In the genomic region with DNA sequence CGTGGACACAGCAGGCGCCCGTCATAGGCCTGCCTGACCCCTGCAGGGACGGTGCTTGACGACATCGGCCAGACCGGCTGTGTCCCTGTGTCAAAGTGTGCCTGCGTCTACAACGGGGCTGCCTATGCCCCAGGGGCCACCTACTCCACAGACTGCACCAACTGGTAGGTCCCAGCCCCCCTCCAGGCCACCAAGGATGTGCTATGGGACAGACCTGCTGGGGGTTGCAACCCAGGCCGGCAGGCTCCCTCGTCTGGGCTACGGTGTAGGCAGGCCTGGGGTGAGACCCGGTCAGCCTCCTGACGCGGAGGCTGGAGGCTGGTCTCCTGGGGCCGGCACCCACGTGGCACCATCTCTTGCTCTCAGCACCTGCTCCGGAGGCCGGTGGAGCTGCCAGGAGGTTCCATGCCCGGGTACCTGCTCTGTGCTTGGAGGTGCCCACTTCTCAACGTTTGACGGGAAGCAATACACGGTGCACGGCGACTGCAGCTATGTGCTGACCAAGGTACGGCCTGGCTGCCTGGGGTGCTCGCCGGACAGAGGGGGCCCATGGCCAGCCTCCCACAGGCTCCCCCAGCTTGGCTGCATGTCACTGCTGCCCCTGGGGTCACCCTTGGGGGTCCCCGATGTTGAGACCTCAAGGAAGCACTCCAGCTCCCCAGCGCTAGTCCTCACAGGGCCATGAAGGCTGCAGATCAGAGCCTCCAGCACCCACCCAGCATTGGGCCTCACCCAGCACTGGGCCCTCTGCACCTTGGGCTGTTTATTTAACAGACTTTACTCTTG, we compare ENCODE assay signal across 32 cellular contexts. TPM values are rescaled to one million over a fixed set of nuclear protein-coding genes. Genes with fewer than 3 reads are reported as not detected.
DNase-seq lines count a peak whose midpoint lies in the region; ATAC-seq, FAIRE-seq and TF ChIP-seq lines count a peak whose summit lies in the region.
"Had no signal": no experiment of that assay in that cellular context is flagged by ENCODE, and none has a peak within 500 bp of the region (broad histone marks: within the 10 kb centered on the region; RNA-seq: fewer than 3 reads in every experiment).

No MANE protein-coding gene starts in this region.

- no peaks in the 10 kb centered on the region for H3K9me3 Mint-ChIP-seq in endodermal cell
- H3K9me3 Mint-ChIP-seq: activated B cell treated with CpG ODN at 0.5 μM for 24 hours; effector memory CD8-positive, alpha-beta T cell; immature natural killer cell had no signal

- H3K27ac ChIP-seq in endodermal cell (ENCODE audit: low read depth, low read length), result no peak overlapping the region
- H3K27ac ChIP-seq in sigmoid colon, result no peak overlapping the region
- H3K27ac ChIP-seq in small intestine (ENCODE audit: low read depth in 1 of 2, low read length in 1 of 2), result no peak overlapping the region
- H3K27ac ChIP-seq: breast epithelium, C4-2B, colonic mucosa, foreskin keratinocyte, lower lobe of right lung, skin epidermis had no signal

- H3K4me3 ChIP-seq in endodermal cell (ENCODE audit: low read length), result no peak overlapping the region
- H3K4me3 ChIP-seq in sigmoid colon, result no peak overlapping the region
- no peak overlapping the region for H3K4me3 ChIP-seq in small intestine (ENCODE audit: low read depth in 1 of 2, low read length in 2 of 2)
- H3K4me3 ChIP-seq: breast epithelium, colonic mucosa, lower lobe of right lung, skin epidermis had no signal

- FAIRE-seq in small intestine (lab: Jason Lieb, UNC), result no peak
- FAIRE-seq: D721Med, GM12892 had no signal

- H3K36me3 ChIP-seq in endodermal cell (ENCODE audit: control insufficient read depth, insufficient read depth, low read length) (no peaks in the 10 kb centered on the region), sigmoid colon (no peaks in the 10 kb centered on the region), small intestine (ENCODE audit: control insufficient read depth in 2 of 2, insufficient read depth in 2 of 2, low read length in 2 of 2) (no peaks in the 10 kb centered on the region)
- H3K36me3 ChIP-seq: breast epithelium, colonic mucosa, lower lobe of right lung had no signal

- intact Hi-C loops in Right ventricle myocardium superior (cut with DNase I) (no loop called here), cardiac septum (cut with DNase I) (no loop called here), sigmoid colon (cut with DNase I) (no loop called here)

- no peak for ATAC-seq in Right ventricle myocardium superior (ENCODE audit: poor library complexity)
- no peak for ATAC-seq in GM19023 (IDR thresholded peaks at IDR 0.05; ENCODE audit: unreplicated experiment)
- ATAC-seq: effector memory CD8-positive, alpha-beta T cell; esophagus mucosa; foreskin keratinocyte; lower lobe of right lung; stimulated activated naive B cell treated with anti-CD40 and anti-IgM and Interleukin-4, amounts not matched to agents 10 μg/mL and 1 μg/mL and 100 μg/mL, for 72 hours had no signal

- DNase-seq in Right ventricle myocardium superior, result peak; percentile 32
- no peak for DNase-seq in cardiac septum (ENCODE audit: low spot score)
- DNase-seq in GM13976 (ENCODE audit: low spot score), result peak; percentile 21
- DNase-seq in endodermal cell, result peak; percentile 38
- DNase-seq in sigmoid colon, result peak; percentile 53
- no peak for DNase-seq in small intestine
- DNase-seq in hypothalamus (lab: John Stamatoyannopoulos, UW), result no peak
- DNase-seq: ACHN; activated B cell treated with CpG ODN at 0.5 μM for 24 hours; activated CD4-positive, alpha-beta T cell treated with anti-CD3 and anti-CD28 coated beads, Interleukin-2, amount 50 U/mL, for 48 hours; activated gamma-delta T cell treated with Interleukin-2 at 50 U/mL for 16 hours; colonic mucosa; effector memory CD8-positive, alpha-beta T cell; foreskin keratinocyte; immature natural killer cell; lower lobe of right lung; NCI-H1417; NCI-H2081; NCI-H446; NCI-H82; nephron progenitor cell; stimulated activated CD4-positive, alpha-beta T cell treated with anti-CD3 and anti-CD28 coated beads, Interleukin-2, amount 100 ng/mL, for 48 hours; stimulated activated naive B cell treated with anti-CD40 and anti-IgM and Interleukin-4, amounts not matched to agents 10 μg/mL and 1 μg/mL and 100 μg/mL, for 72 hours had no signal

- no peaks in the 10 kb centered on the region for H3K4me1 ChIP-seq in endodermal cell (ENCODE audit: control insufficient read depth, insufficient read depth, low read length)
- no peaks in the 10 kb centered on the region for H3K4me1 ChIP-seq in sigmoid colon
- no peaks in the 10 kb centered on the region for H3K4me1 ChIP-seq in small intestine (ENCODE audit: control insufficient read depth in 2 of 2, insufficient read depth in 1 of 2, low read depth in 1 of 2, low read length in 1 of 2)
- H3K4me1 ChIP-seq: breast epithelium, colonic mucosa, foreskin keratinocyte, lower lobe of right lung had no signal

- H3K4me3 Mint-ChIP-seq in endodermal cell, result no peak overlapping the region
- H3K4me3 Mint-ChIP-seq: activated B cell treated with CpG ODN at 0.5 μM for 24 hours; effector memory CD8-positive, alpha-beta T cell; immature natural killer cell; nephron progenitor cell; stimulated activated naive B cell treated with anti-CD40 and anti-IgM and Interleukin-4, amounts not matched to agents 10 μg/mL and 1 μg/mL and 100 μg/mL, for 72 hours had no signal

- no peak overlapping the region for H3K9ac ChIP-seq in endodermal cell (ENCODE audit: extremely low read depth, low read length, poor library complexity, severe bottlenecking)

- H3K27me3 Mint-ChIP-seq in endodermal cell (ENCODE audit: insufficient read depth), result no peaks in the 10 kb centered on the region
- H3K27me3 Mint-ChIP-seq: activated B cell treated with CpG ODN at 0.5 μM for 24 hours; stimulated activated naive B cell treated with anti-CD40 and anti-IgM and Interleukin-4, amounts not matched to agents 10 μg/mL and 1 μg/mL and 100 μg/mL, for 72 hours had no signal

- H3K9me3 ChIP-seq in endodermal cell (ENCODE audit: control insufficient read depth, low read length), result no peaks in the 10 kb centered on the region
- no peaks in the 10 kb centered on the region for H3K9me3 ChIP-seq in sigmoid colon
- no peaks in the 10 kb centered on the region for H3K9me3 ChIP-seq in small intestine (ENCODE audit: control insufficient read depth, low read depth)
- H3K9me3 ChIP-seq: breast epithelium, colonic mucosa, lower lobe of right lung had no signal

- in situ Hi-C loops in GM13976 (cut with MboI; ENCODE audit: low sequenced_read_pairs, unreplicated experiment), result no loop called here

- no peaks in the 10 kb centered on the region for H3K4me1 Mint-ChIP-seq in endodermal cell
- H3K4me1 Mint-ChIP-seq: activated B cell treated with CpG ODN at 0.5 μM for 24 hours; immature natural killer cell; stimulated activated naive B cell treated with anti-CD40 and anti-IgM and Interleukin-4, amounts not matched to agents 10 μg/mL and 1 μg/mL and 100 μg/mL, for 72 hours had no signal

- TF ChIP-seq POLR2A in sigmoid colon (IDR thresholded peaks at IDR 0.05), result no peak

- no peak for TF ChIP-seq EP300 in sigmoid colon (IDR thresholded peaks at IDR 0.05)

- H3K36me3 Mint-ChIP-seq in endodermal cell (ENCODE audit: low read depth), result no peaks in the 10 kb centered on the region
- H3K36me3 Mint-ChIP-seq: immature natural killer cell; stimulated activated naive B cell treated with anti-CD40 and anti-IgM and Interleukin-4, amounts not matched to agents 10 μg/mL and 1 μg/mL and 100 μg/mL, for 72 hours had no signal

- TF ChIP-seq CTCF in GM13976 (IDR thresholded peaks at IDR 0.05; ENCODE audit: borderline replicate concordance, control extremely low read depth, extremely low read depth, insufficient read depth, missing control alignments), result no peak
- TF ChIP-seq CTCF in endodermal cell (conservative IDR thresholded peaks at IDR 0.05), result no peak
- no peak for TF ChIP-seq CTCF in sigmoid colon (IDR thresholded peaks at IDR 0.05)

- no peak overlapping the region for H3K27ac Mint-ChIP-seq in endodermal cell
- H3K27ac Mint-ChIP-seq: activated B cell treated with CpG ODN at 0.5 μM for 24 hours; effector memory CD8-positive, alpha-beta T cell; immature natural killer cell; nephron progenitor cell; stimulated activated naive B cell treated with anti-CD40 and anti-IgM and Interleukin-4, amounts not matched to agents 10 μg/mL and 1 μg/mL and 100 μg/mL, for 72 hours had no signal

- WGBS in endodermal cell (ENCODE audit: insufficient coverage in 1 of 2, insufficient read length in 1 of 2), 2 experiments, result 89 to 91% methylated on average over 20 to 30 of the region's 30 CpGs
- 91 to 92% methylated on average over 30 of the region's 30 CpGs for WGBS in sigmoid colon, 2 donors
- 81 to 89% (median 85%) methylated on average over 30 of the region's 30 CpGs for WGBS in small intestine, 3 donors

- H3K27me3 ChIP-seq in endodermal cell (ENCODE audit: control insufficient read depth, insufficient read depth, low read length, poor library complexity, severe bottlenecking) (no peaks in the 10 kb centered on the region), sigmoid colon (peaks cover 0 to 8% (median 0%) of the 10 kb centered on the region in 3 donors), small intestine (ENCODE audit: control insufficient read depth in 2 of 2, insufficient read depth in 2 of 2, low read length in 2 of 2) (no peaks in the 10 kb centered on the region)
- H3K27me3 ChIP-seq: colonic mucosa, foreskin keratinocyte had no signal

RNA-seq across cellular contexts. Expression of gene MUC5AC, which starts 7.7 kb away (rescaled TPM):
- not detected for total RNA-seq in Right ventricle myocardium superior
- total RNA-seq in cardiac septum, result not detected
- total RNA-seq in endodermal cell, result not detected
- not detected for polyA plus RNA-seq in endodermal cell (2013, experiment 1 of 2)
- not detected for polyA plus RNA-seq in endodermal cell (2013, experiment 2 of 2)
- under 1 TPM in 1 of 4 donors, not detected in 3; under 0.01 TPM for total RNA-seq in sigmoid colon
- polyA plus RNA-seq in sigmoid colon, result under 1 TPM in 2 of 3 donors, not detected in 1; under 0.01 to 0.09 TPM
- polyA plus RNA-seq in small intestine, result under 1 TPM in 1 of 3 donors, not detected in 2; 0.06 TPM
- total RNA-seq: activated B cell treated with CpG ODN at 0.5 μM for 24 hours, breast epithelium, Daoy, esophagus mucosa, foreskin keratinocyte, MCF 10A had no signal
- polyA plus RNA-seq: foreskin keratinocyte, immature natural killer cell had no signal

RNA-seq across cellular contexts. Expression of gene MUC5B, which starts 57.4 kb away (rescaled TPM):
- total RNA-seq in Right ventricle myocardium superior, result not detected
- total RNA-seq in cardiac septum, result not detected
- not detected for total RNA-seq in endodermal cell
- polyA plus RNA-seq in endodermal cell (2013, experiment 1 of 2), result 0.04 TPM
- 0.04 TPM for polyA plus RNA-seq in endodermal cell (2013, experiment 2 of 2)
- under 1 TPM in 1 of 4 donors, not detected in 3; 0.83 TPM for total RNA-seq in sigmoid colon
- 100 to 1,000 TPM in 1 of 3 donors, 1 to 10 TPM in 2; 1.4 to 131 (median 4.2) TPM for polyA plus RNA-seq in sigmoid colon
- under 1 TPM in 1 of 3 donors, not detected in 2; 0.04 TPM for polyA plus RNA-seq in small intestine
- total RNA-seq: activated B cell treated with CpG ODN at 0.5 μM for 24 hours, Daoy, foreskin keratinocyte, MCF 10A had no signal
- polyA plus RNA-seq: foreskin keratinocyte, immature natural killer cell had no signal

Comparison
In these comparisons a context has a peak if more than half of its experiments do, and no peak if none do; other contexts are left out.
1. DNase-seq: peak in Right ventricle myocardium superior (single experiment), GM13976 (single experiment), endodermal cell (single experiment) and sigmoid colon (single experiment); none in cardiac septum (single experiment), small intestine (single experiment) and hypothalamus (0 of 51).